10 cellular contexts compared by ENCODE assay signal in genomic region chr6:8499540-8499939, GRCh38.
DNase-seq lines count a peak whose midpoint lies in the region; ATAC-seq, FAIRE-seq and TF ChIP-seq lines count a peak whose summit lies in the region.
"Had no signal": no experiment of that assay in that cellular context is flagged by ENCODE, and none has a peak within 500 bp of the region (broad histone marks: within the 10 kb centered on the region; RNA-seq: fewer than 3 reads in every experiment).

No MANE protein-coding gene starts in this region.

- H3K9me2 ChIP-seq in Karpas-422 (replicated peaks; ENCODE audit: insufficient read depth, low read length): no peaks in the 10 kb centered on the region

- H3K4me2 ChIP-seq in Karpas-422 (ENCODE audit: low read depth, low read length, poor library complexity, severe bottlenecking): no peak overlapping the region

- peaks cover 12% of the 10 kb centered on the region for H3K36me3 Mint-ChIP-seq in mesothelial cell of epicardium

- no peak for FAIRE-seq in D721Med (lab: Jason Lieb, UNC)

- no peaks in the 10 kb centered on the region for H3K9me3 ChIP-seq in Karpas-422 (ENCODE audit: low read length)

- H3K4me1 ChIP-seq in Karpas-422 (ENCODE audit: low read length): no peaks in the 10 kb centered on the region
- H3K4me1 ChIP-seq: uterus had no signal

- H3K9me3 Mint-ChIP-seq in mesothelial cell of epicardium: peaks cover 14% of the 10 kb centered on the region

- no peaks in the 10 kb centered on the region for H3K27me3 Mint-ChIP-seq in mesothelial cell of epicardium (ENCODE audit: low read depth)

- intact Hi-C loops in left cardiac atrium (cut with DNase I): no loop called here

- no peaks in the 10 kb centered on the region for H3K27me3 ChIP-seq in Karpas-422 (ENCODE audit: low read length)
- H3K27me3 ChIP-seq: uterus had no signal

- H3K27ac ChIP-seq in Karpas-422 (ENCODE audit: low read length): no peak overlapping the region
- H3K27ac ChIP-seq: uterus had no signal

- in situ Hi-C loops in astrocyte of the spinal cord (cut with HindIII; ENCODE audit: low sequenced_read_pairs): no loop called here

- no peaks in the 10 kb centered on the region for H3K36me3 ChIP-seq in Karpas-422 (ENCODE audit: insufficient read depth, low read length)
- H3K36me3 ChIP-seq: uterus had no signal

- H3K4me3 ChIP-seq in Karpas-422 (ENCODE audit: low read length): no peak overlapping the region
- H3K4me3 ChIP-seq in astrocyte of the spinal cord (ENCODE audit: low read depth, low read length): no peak overlapping the region
- H3K4me3 ChIP-seq: uterus had no signal

- no peaks in the 10 kb centered on the region for H4K20me1 ChIP-seq in Karpas-422 (ENCODE audit: insufficient read depth, low read depth, low read length)

- no peak for ATAC-seq in GM18870 (IDR thresholded peaks at IDR 0.05; ENCODE audit: unreplicated experiment)
- no peak for ATAC-seq in left cardiac atrium
- ATAC-seq: Right ventricle myocardium inferior had no signal

- H3K4me1 Mint-ChIP-seq in mesothelial cell of epicardium: peaks cover 4% of the 10 kb centered on the region

- DNase-seq in D721Med (ENCODE audit: insufficient read length, low spot score) (no peak), Karpas-422 (peak; percentile 47), astrocyte of the spinal cord (ENCODE audit: low read depth, low spot score) (no peak), mesothelial cell of epicardium (ENCODE audit: low spot score in 2 of 2, unreplicated experiment in 2 of 2) (no peak), NCI-H187 treated with DMSO at 0.1 percent for 48 hours (lab: John Stamatoyannopoulos, UW) (no peak), left cardiac atrium (no peak), T-helper 2 cell (no peak)
- DNase-seq: uterus had no signal

- H2AFZ ChIP-seq in Karpas-422 (ENCODE audit: low read length): no peak overlapping the region

- peak; percentile 25 for TF ChIP-seq CTCF in D721Med (IDR thresholded peaks at IDR 0.05; ENCODE audit: insufficient read depth, missing control alignments)
- TF ChIP-seq CTCF in astrocyte of the spinal cord (IDR thresholded peaks at IDR 0.05; ENCODE audit: low read depth, low read length): peak; percentile 37
- TF ChIP-seq CTCF in mesothelial cell of epicardium (IDR thresholded peaks at IDR 0.05; ENCODE audit: unreplicated experiment): peak; percentile 61

- no peaks in the 10 kb centered on the region for H3K79me2 ChIP-seq in Karpas-422 (ENCODE audit: low read length)

- no peak overlapping the region for H3K4me3 Mint-ChIP-seq in mesothelial cell of epicardium

- no peak overlapping the region for H3K9ac ChIP-seq in Karpas-422 (ENCODE audit: low read length)

- H3K27ac Mint-ChIP-seq in mesothelial cell of epicardium: no peak overlapping the region
